Comparison of ENCODE assay signal across 17 cellular contexts in the genomic region with DNA sequence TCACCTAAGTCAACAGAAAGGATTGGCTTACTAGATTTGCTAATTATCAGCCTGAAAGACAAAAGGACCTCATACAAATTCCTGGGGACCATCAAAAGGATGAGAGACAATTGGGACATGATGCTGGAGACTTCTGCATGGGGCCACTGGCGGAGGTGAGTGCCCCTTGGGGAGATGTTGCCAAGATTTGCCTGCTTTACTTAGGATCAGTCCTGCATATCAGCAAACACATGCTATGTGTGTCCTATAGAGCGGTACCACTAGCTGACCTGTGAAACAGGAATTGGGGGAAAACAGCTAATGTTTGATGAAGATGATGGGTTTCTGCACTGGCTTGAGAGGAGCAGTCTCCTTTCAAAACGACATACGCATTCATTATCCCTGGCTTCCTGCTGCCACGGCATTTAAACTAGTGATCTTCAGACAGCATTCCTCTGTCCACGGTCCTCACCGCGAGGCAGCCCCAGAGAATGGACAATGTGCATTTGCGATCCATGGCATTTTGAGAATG.
DNase-seq lines count a peak whose midpoint lies in the region; TF ChIP-seq lines count a peak whose summit lies in the region.
"Had no signal": no experiment of that assay in that cellular context is flagged by ENCODE, and none has a peak within 500 bp of the region (broad histone marks: within the 10 kb centered on the region; RNA-seq: fewer than 3 reads in every experiment).

No MANE protein-coding gene starts in this region.

- H3T11ph ChIP-seq in H9 (ENCODE audit: low read length), result no peak overlapping the region

- H2BK120ac ChIP-seq in H9 (ENCODE audit: low read depth, low read length, poor library complexity, severe bottlenecking) (no peak overlapping the region), mesendoderm (ENCODE audit: low read depth, low read length) (peak overlapping the region; percentile 97)

- H3K9me3 Mint-ChIP-seq in H9 (peaks cover 0 to 2% of the 10 kb centered on the region in 2 experiments; a peak in 3 of 5 replicates), endothelial cell (ENCODE audit: unreplicated experiment) (no peaks in the 10 kb centered on the region)

- no peaks in the 10 kb centered on the region for H3K79me2 ChIP-seq in H9 (ENCODE audit: insufficient read depth, low read length)
- no peaks in the 10 kb centered on the region for H3K79me2 ChIP-seq in mesendoderm (ENCODE audit: control insufficient read depth, insufficient read depth, low read length)

- H2BK12ac ChIP-seq in H9 (ENCODE audit: insufficient read length, low read depth, low read length), result no peak overlapping the region

- no peak overlapping the region for H3K14ac ChIP-seq in H9 (ENCODE audit: insufficient read depth, low read length)

- H4K8ac ChIP-seq in H9 (replicated peaks; ENCODE audit: insufficient read length, low read depth, low read length) (no peak overlapping the region), mesendoderm (ENCODE audit: low read depth, low read length) (no peak overlapping the region)

- H3K4me2 ChIP-seq in H9 (ENCODE audit: insufficient read depth, insufficient read length, low read length) (peak overlapping the region; percentile 57), mesendoderm (ENCODE audit: low read length) (peak overlapping the region; percentile 55)

- no peak overlapping the region for H4K91ac ChIP-seq in H9 (ENCODE audit: insufficient read length, low read depth, low read length)

- H3K4me3 Mint-ChIP-seq in H9, result peak overlapping the region; percentile 44 to 55
- H3K4me3 Mint-ChIP-seq in endothelial cell (ENCODE audit: unreplicated experiment), result no peak overlapping the region

- H3K4me1 Mint-ChIP-seq in H9 (peaks cover 47 to 48% of the 10 kb centered on the region in 2 experiments), endothelial cell (ENCODE audit: unreplicated experiment) (peaks cover 13% of the 10 kb centered on the region)

- H2BK15ac ChIP-seq in H9 (ENCODE audit: low read depth, low read length) (no peak overlapping the region), mesendoderm (replicated peaks; ENCODE audit: low read depth) (no peak overlapping the region)

- H2AFZ ChIP-seq in H9 (ENCODE audit: low read length), result no peak overlapping the region

- H3K4ac ChIP-seq in H9 (ENCODE audit: low read depth, low read length) (no peak overlapping the region), mesendoderm (ENCODE audit: low read depth, low read length) (peak overlapping the region; percentile 70)

- H3K23me2 ChIP-seq in H9 (ENCODE audit: insufficient read length, low read depth, low read length, poor library complexity, severe bottlenecking), result no peaks in the 10 kb centered on the region

- H3K4me3 ChIP-seq in NT2/D1 (ENCODE audit: insufficient read length, low read depth) (no peak overlapping the region), mesendoderm (ENCODE audit: low read length) (no peak overlapping the region), lower leg skin (ENCODE audit: low read depth, poor library complexity, severe bottlenecking) (no peak overlapping the region)
- H3K4me3 ChIP-seq: sigmoid colon, testis had no signal

- H2AK5ac ChIP-seq in H9 (ENCODE audit: insufficient read length, low read length), result no peak overlapping the region
- peak overlapping the region; percentile 99 for H2AK5ac ChIP-seq in mesendoderm (ENCODE audit: low read length)

- TF ChIP-seq POLR2A in lower leg skin (IDR thresholded peaks at IDR 0.05), result no peak

- no CpG with 5 or more reads among the region's 9 CpGs for WGBS in H9 (ENCODE audit: extremely low coverage, insufficient read length, low lambda C conversion rate)
- WGBS in mesendoderm (ENCODE audit: extremely low coverage, insufficient coverage, low lambda C conversion rate), result no CpG with 5 or more reads among the region's 9 CpGs
- 79 to 82% methylated on average over 9 of the region's 9 CpGs for WGBS in lower leg skin, 2 donors

- no peaks in the 10 kb centered on the region for H3K27me3 ChIP-seq in H9 (ENCODE audit: insufficient read depth, low read length)
- H3K27me3 ChIP-seq in NT2/D1 (ENCODE audit: insufficient read depth, insufficient read length), result no peaks in the 10 kb centered on the region
- no peaks in the 10 kb centered on the region for H3K27me3 ChIP-seq in mesendoderm (ENCODE audit: insufficient read depth, low read length, poor library complexity)
- H3K27me3 ChIP-seq: sigmoid colon, testis had no signal

- H3K18ac ChIP-seq in H9 (ENCODE audit: insufficient read length, low read depth, low read length) (no peak overlapping the region), mesendoderm (ENCODE audit: low read length) (peak overlapping the region; percentile 83)

- intact Hi-C loops in lower leg skin (cut with DNase I; ENCODE audit: low total_unique reads), result no loop called here

- H2BK5ac ChIP-seq in H9 (ENCODE audit: insufficient read length, low read length) (no peak overlapping the region), mesendoderm (ENCODE audit: low read length) (peak overlapping the region; percentile 100)

- no peak overlapping the region for H3K23ac ChIP-seq in H9 (ENCODE audit: insufficient read length, low read depth, low read length)
- H3K23ac ChIP-seq in mesendoderm (ENCODE audit: low read length), result peak overlapping the region; percentile 50

- H3K36me3 ChIP-seq in NT2/D1 (ENCODE audit: insufficient read depth, insufficient read length, low read length) (no peaks in the 10 kb centered on the region), mesendoderm (ENCODE audit: control insufficient read depth, insufficient read depth, low read length) (no peaks in the 10 kb centered on the region)
- H3K36me3 ChIP-seq: sigmoid colon had no signal

- H3K27ac ChIP-seq in H9 (ENCODE audit: insufficient read length, low read depth, low read length) (peak overlapping the region; percentile 74), mesendoderm (ENCODE audit: low read depth, low read length) (peak overlapping the region; percentile 90)
- H3K27ac ChIP-seq: sigmoid colon, testis had no signal

- peaks cover 0 to 5% (median 1%) of the 10 kb centered on the region in 3 experiments; a peak in 2 of 7 replicates for H3K36me3 Mint-ChIP-seq in H9 (ENCODE audit: insufficient read depth in 1 of 3, low read depth in 3 of 3)
- H3K36me3 Mint-ChIP-seq in endothelial cell (ENCODE audit: low read depth, unreplicated experiment), result no peaks in the 10 kb centered on the region

- H3K56ac ChIP-seq in H9 (ENCODE audit: insufficient read length, low read depth, low read length), result no peak overlapping the region
- peak overlapping the region; percentile 93 for H3K56ac ChIP-seq in mesendoderm (ENCODE audit: low read length)

- peaks cover 6% of the 10 kb centered on the region; the same call in 1 of the 2 replicates for H3K4me1 ChIP-seq in H9 (ENCODE audit: insufficient read depth, low read length)
- no peaks in the 10 kb centered on the region for H3K4me1 ChIP-seq in NT2/D1 (ENCODE audit: insufficient read depth, insufficient read length)
- peaks cover 12% of the 10 kb centered on the region for H3K4me1 ChIP-seq in mesendoderm (ENCODE audit: control insufficient read depth, low read depth, low read length)
- H3K4me1 ChIP-seq: sigmoid colon, testis had no signal

- no peaks in the 10 kb centered on the region for H3K9me3 ChIP-seq in H9 (ENCODE audit: control insufficient read depth, low read depth, low read length)
- H3K9me3 ChIP-seq in NT2/D1 (ENCODE audit: insufficient read depth, low read length), result no peaks in the 10 kb centered on the region
- H3K9me3 ChIP-seq: sigmoid colon, testis had no signal

- H4K20me1 ChIP-seq in H9 (ENCODE audit: control insufficient read depth, insufficient read depth, insufficient read length), result no peaks in the 10 kb centered on the region

- no peaks in the 10 kb centered on the region for H3K27me3 Mint-ChIP-seq in H9 (ENCODE audit: low read depth)
- no peaks in the 10 kb centered on the region for H3K27me3 Mint-ChIP-seq in endothelial cell (ENCODE audit: unreplicated experiment)

- H2BK20ac ChIP-seq in H9 (ENCODE audit: low read depth, low read length, poor library complexity, severe bottlenecking), result no peak overlapping the region

- no peak overlapping the region for H4K5ac ChIP-seq in H9 (ENCODE audit: insufficient read length, low read depth, low read length)
- H4K5ac ChIP-seq in mesendoderm (ENCODE audit: low read length), result peak overlapping the region; percentile 95

- peak overlapping the region; percentile 87 to 98 (median 96) for H3K27ac Mint-ChIP-seq in H9
- H3K27ac Mint-ChIP-seq in endothelial cell (ENCODE audit: unreplicated experiment), result no peak overlapping the region

- TF ChIP-seq CTCF in H9 (conservative IDR thresholded peaks at IDR 0.05) (no peak), endothelial cell (IDR thresholded peaks at IDR 0.05; ENCODE audit: unreplicated experiment) (no peak), lower leg skin (IDR thresholded peaks at IDR 0.05) (no peak)

- H3K9ac ChIP-seq in H9 (ENCODE audit: extremely low read depth, insufficient read length, low read length) (no peak overlapping the region), NT2/D1 (ENCODE audit: insufficient read length, low read depth) (no peak overlapping the region), mesendoderm (ENCODE audit: low read length) (peak overlapping the region; percentile 73)

- H3K79me1 ChIP-seq in H9 (ENCODE audit: insufficient read depth, low read depth, low read length, poor library complexity, severe bottlenecking) (no peaks in the 10 kb centered on the region), mesendoderm (ENCODE audit: low read length) (no peaks in the 10 kb centered on the region)

- peak; percentile 71 for DNase-seq in H9
- DNase-seq in NT2/D1 (ENCODE audit: low read depth, low spot score), result peak; percentile 47
- DNase-seq in endothelial cell (ENCODE audit: low spot score), result peak; percentile 18
- DNase-seq in mesendoderm, result peak; percentile 93
- no peak for DNase-seq in stimulated activated naive CD4-positive, alpha-beta T cell treated with Interleukin-2 at 50 U/mL for 16 hours (lab: John Stamatoyannopoulos, UW)
- no peak for DNase-seq in lower leg skin (ENCODE audit: low spot score in 2 of 2)
- DNase-seq in NCI-H345 (lab: John Stamatoyannopoulos, UW), result no peak
- DNase-seq in effector CD4-positive, alpha-beta T cell, result no peak
- DNase-seq: activated CD4-positive, CD25-positive, alpha-beta regulatory T cell; activated gamma-delta T cell treated with Interleukin-2 at 50 U/mL for 16 hours; COR-L47; NCI-H1436 treated with DMSO at 0.1 percent for 48 hours; RPMI8226; sigmoid colon; stimulated activated CD4-positive, alpha-beta T cell treated with anti-CD3 and anti-CD28 coated beads, Interleukin-2, amount 100 ng/mL, for 48 hours; T-helper 1 cell; testis had no signal

Comparison
In these comparisons a context has a peak if more than half of its experiments do, and no peak if none do; other contexts are left out.
1. DNase-seq: peak in H9 (single experiment), NT2/D1 (single experiment), endothelial cell (single experiment) and mesendoderm (single experiment); none in stimulated activated naive CD4-positive, alpha-beta T cell treated with Interleukin-2 at 50 U/mL for 16 hours (single experiment), lower leg skin (0 of 2), NCI-H345 (single experiment) and effector CD4-positive, alpha-beta T cell (single experiment).